In the genomic region with DNA sequence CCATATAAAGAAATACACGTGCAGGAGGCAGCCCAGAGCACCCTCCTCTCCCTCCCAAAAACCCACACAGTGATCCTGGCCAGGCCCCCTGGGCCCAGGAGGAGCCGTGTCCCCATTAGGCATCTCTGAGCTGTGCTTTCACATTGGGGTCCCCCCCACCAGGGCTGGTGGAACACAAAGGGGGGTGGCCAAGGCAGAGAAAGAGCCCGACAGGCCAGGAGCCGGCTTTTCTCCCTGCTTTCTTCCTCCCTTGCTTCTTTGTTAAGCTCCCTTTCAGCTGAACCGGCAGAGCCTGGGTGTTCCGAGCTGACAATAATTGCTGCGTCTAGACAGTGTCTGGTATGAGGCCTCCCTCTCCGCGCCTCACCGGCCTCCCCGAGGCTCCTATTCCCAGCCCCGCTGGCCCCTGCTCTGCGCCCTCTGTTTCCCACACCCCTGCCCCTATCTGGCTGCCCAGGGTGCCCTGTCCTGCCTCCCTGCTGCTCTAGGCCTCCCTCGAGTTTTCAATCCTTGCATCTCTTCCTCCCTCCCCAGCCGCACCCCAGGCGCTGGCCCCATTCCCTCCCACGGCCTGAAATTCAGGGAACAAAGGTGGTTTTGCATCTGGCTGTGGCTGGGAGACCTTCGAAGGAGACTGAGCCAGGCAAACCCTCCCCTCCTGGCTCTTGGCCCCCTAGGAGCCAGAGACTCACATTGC, we compare ENCODE assay signal across 10 cellular contexts.
DNase-seq lines count a peak whose midpoint lies in the region; ATAC-seq, FAIRE-seq and TF ChIP-seq lines count a peak whose summit lies in the region.
"Had no signal": no experiment of that assay in that cellular context is flagged by ENCODE, and none has a peak within 500 bp of the region (broad histone marks: within the 10 kb centered on the region; RNA-seq: fewer than 3 reads in every experiment).

No MANE protein-coding gene starts in this region.

- DNase-seq in BE2C (peak; percentile 49), Panc1 (ENCODE audit: low read depth, low spot score) (no peak), fibroblast of the aortic adventitia (ENCODE audit: low read depth) (peak; percentile 67), pancreas (peak in 4 of 6 donors; percentile 25 to 64 (median 50)), NCI-H345 (lab: John Stamatoyannopoulos, UW) (no peak), NOMO-1 treated with DMSO at 0.1 percent for 48 hours (lab: John Stamatoyannopoulos, UW; ENCODE audit: unreplicated experiment) (no peak)
- DNase-seq in activated CD4-positive, alpha-beta T cell treated with anti-CD3 and anti-CD28 coated beads for 4 hours = no peak
- DNase-seq: CD8-positive, alpha-beta T cell; NCI-H1048 had no signal

- H3K4me3 ChIP-seq in BE2C (ENCODE audit: low read depth, low read length) = no peak overlapping the region
- H3K4me3 ChIP-seq in Panc1 (ENCODE audit: low read depth in 2 of 2, low read length in 2 of 2) = no peak overlapping the region
- H3K4me3 ChIP-seq in fibroblast of the aortic adventitia (ENCODE audit: low read depth, low read length) = no peak overlapping the region
- no peak overlapping the region for H3K4me3 ChIP-seq in pancreas

- peaks cover 34% of the 10 kb centered on the region for H3K4me1 ChIP-seq in BE2C
- H3K4me1 ChIP-seq in Panc1 (ENCODE audit: control insufficient read depth, insufficient read depth, low read length) = peaks cover 54% of the 10 kb centered on the region
- peaks cover 5 to 24% (median 22%) of the 10 kb centered on the region in 3 donors for H3K4me1 ChIP-seq in pancreas

- BruUV-seq in Panc1 (replicated peaks; lab: Mats Ljungman, UMichigan) = no TSS peak

- ATAC-seq in Panc1 = no peak
- ATAC-seq in pancreas = no peak
- no peak for ATAC-seq in HG03108 (IDR thresholded peaks at IDR 0.05; ENCODE audit: unreplicated experiment)
- ATAC-seq: CD8-positive, alpha-beta T cell had no signal

- intact Hi-C loops in Panc1 (cut with micrococcal nuclease; ENCODE audit: unreplicated experiment) = no loop called here
- intact Hi-C loops in pancreas (cut with DNase I) = loop anchor here in 1 of 3 donors (5.0 kb wide), 1 partner anchor 62 kb away; no protein-coding TSS in a partner anchor

- H3K27ac ChIP-seq in Panc1 (ENCODE audit: low read length) (peak overlapping the region; percentile 70), pancreas (peak overlapping the region in 2 of 4 donors; percentile 95 to 96)

- 78 to 80% methylated on average over 18 of the region's 18 CpGs for WGBS in pancreas, 2 donors

- POLR2A ChIA-PET in Panc1 (lab: Charles Lee) = no interaction called here

- H3K27me3 ChIP-seq in BE2C (no peaks in the 10 kb centered on the region), Panc1 (ENCODE audit: control insufficient read depth, insufficient read depth, low read length) (no peaks in the 10 kb centered on the region), pancreas (no peaks in the 10 kb centered on the region)

- no peak for FAIRE-seq in pancreas (lab: Jason Lieb, UNC)

- no peaks in the 10 kb centered on the region for H3K9me3 ChIP-seq in BE2C
- H3K9me3 ChIP-seq in Panc1 (ENCODE audit: control insufficient read depth, insufficient read depth, low read depth, low read length) = no peaks in the 10 kb centered on the region
- no peaks in the 10 kb centered on the region for H3K9me3 ChIP-seq in pancreas

- TF ChIP-seq CTCF in BE2C (IDR thresholded peaks at IDR 0.05; ENCODE audit: low read depth, low read length) (no peak), Panc1 (IDR thresholded peaks at IDR 0.05) (no peak), fibroblast of the aortic adventitia (IDR thresholded peaks at IDR 0.05; ENCODE audit: insufficient read depth, low read length) (peak; percentile 22), pancreas (IDR thresholded peaks at IDR 0.05) (no peak)

- H3K36me3 ChIP-seq in BE2C (no peaks in the 10 kb centered on the region), Panc1 (ENCODE audit: control insufficient read depth, insufficient read depth, low read length) (no peaks in the 10 kb centered on the region), pancreas (peaks cover 0 to 7% (median 0%) of the 10 kb centered on the region in 3 donors)

- CTCF ChIA-PET in Panc1 (lab: Charles Lee) = interaction anchor here (0.6 kb wide), 1 partner anchor 225 kb away, joined by 3 read pairs; no protein-coding TSS in a partner anchor

- in situ Hi-C loops in Panc1 (cut with HindIII; ENCODE audit: low pct_unique_long_range_greater_than_20kb, low sequenced_read_pairs) = no loop called here

Comparison
In these comparisons a context has a peak if more than half of its experiments do, and no peak if none do; other contexts are left out.
1. DNase-seq: peak in BE2C (single experiment), fibroblast of the aortic adventitia (single experiment) and pancreas (4 of 6); none in Panc1 (single experiment), activated CD4-positive, alpha-beta T cell treated with anti-CD3 and anti-CD28 coated beads for 4 hours (0 of 2), NCI-H345 (single experiment) and NOMO-1 treated with DMSO at 0.1 percent for 48 hours (single experiment).